In genomic region chr12:84361651-84362551, GRCh38 we compare ENCODE assay signal across 20 cellular contexts.
"Had no signal": no experiment of that assay in that cellular context is flagged by ENCODE, and none has a peak within 500 bp of the region (broad histone marks: within the 10 kb centered on the region; RNA-seq: fewer than 3 reads in every experiment).

No MANE protein-coding gene starts in this region.

- DNase-seq: activated B cell treated with CpG ODN at 0.5 μM for 24 hours; activated CD4-positive, alpha-beta T cell treated with anti-CD3 and anti-CD28 coated beads for 36 hours; activated CD4-positive, alpha-beta T cell treated with anti-CD3 and anti-CD28 coated beads, Interleukin-2, amount 50 U/mL, for 48 hours; activated effector memory CD4-positive, alpha-beta T cell treated with Interleukin-2 at 50 U/mL for 16 hours; activated naive CD4-positive, alpha-beta T cell treated with anti-CD3 and anti-CD28 coated beads for 36 hours; activated T-cell treated with anti-CD3 and anti-CD28 coated beads, Interleukin-2, amount 50 U/mL, for 72 hours; cerebellar nuclear complex; effector CD4-positive, alpha-beta T cell; erythroblast; foreskin keratinocyte; kidney glomerular epithelial cell; sigmoid colon; stimulated activated CD4-positive, alpha-beta T cell treated with anti-CD3 and anti-CD28 coated beads, Interleukin-2, amount 100 ng/mL, for 48 hours; stimulated activated CD8-positive, alpha-beta memory T cell treated with anti-CD3 and anti-CD28 coated beads, Interleukin-4, amount 100 ng/mL, for 48 hours; stimulated activated naive CD4-positive, alpha-beta T cell treated with Interleukin-2 at 50 U/mL for 16 hours; substantia nigra; T1000; thyroid gland had no signal

- ATAC-seq: activated CD4-positive, alpha-beta T cell treated with anti-CD3 and anti-CD28 coated beads for 36 hours; activated T-cell treated with anti-CD3 and anti-CD28 coated beads, Interleukin-2, amount 50 U/mL, for 72 hours; foreskin keratinocyte; left lung had no signal

- H3K4me1 ChIP-seq: foreskin keratinocyte, left lung, sigmoid colon, thyroid gland had no signal

- H3K36me3 ChIP-seq: left lung, sigmoid colon, thyroid gland had no signal

- H3K4me3 ChIP-seq: left lung, sigmoid colon, smooth muscle cell, thyroid gland had no signal

- H3K9me3 ChIP-seq: sigmoid colon, thyroid gland had no signal

- H3K27me3 ChIP-seq: foreskin keratinocyte, left lung, sigmoid colon, thyroid gland had no signal

- H3K27ac ChIP-seq: foreskin keratinocyte, left lung, sigmoid colon, thyroid gland had no signal
